17 cellular contexts compared by ENCODE assay signal in the genomic region with DNA sequence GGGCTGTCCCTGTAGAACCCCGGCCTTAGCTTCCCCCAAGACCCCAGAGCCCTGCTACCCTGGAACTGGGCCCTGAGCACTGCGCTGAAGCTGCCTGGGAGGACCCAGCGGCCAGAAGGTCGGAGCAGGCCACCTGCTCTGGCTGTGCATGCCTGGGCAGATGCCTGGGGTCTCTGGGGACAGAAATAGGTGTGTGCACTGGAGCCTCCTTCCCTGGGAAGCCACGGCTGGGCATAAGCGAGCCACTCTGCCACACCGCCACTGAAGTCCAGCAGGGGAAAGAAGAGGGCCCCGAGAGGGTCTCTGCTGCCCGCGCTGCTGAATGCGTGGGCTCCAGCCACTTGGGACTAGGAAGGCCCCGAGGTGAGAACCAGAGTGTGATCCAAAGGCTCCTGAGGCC. TPM values are rescaled to one million over a fixed set of nuclear protein-coding genes. Genes with fewer than 3 reads are reported as not detected.
DNase-seq lines count a peak whose midpoint lies in the region; TF ChIP-seq lines count a peak whose summit lies in the region.
"Had no signal": no experiment of that assay in that cellular context is flagged by ENCODE, and none has a peak within 500 bp of the region (broad histone marks: within the 10 kb centered on the region; RNA-seq: fewer than 3 reads in every experiment).

No MANE protein-coding gene starts in this region.

- H3K27me3 ChIP-seq in H7 (ENCODE audit: control insufficient read depth, insufficient read depth, low read length) (peaks cover 86% of the 10 kb centered on the region), Peyer's patch (peaks cover 0 to 55% of the 10 kb centered on the region in 2 donors)

- no peak overlapping the region for H3K27ac Mint-ChIP-seq in neural crest cell (ENCODE audit: unreplicated experiment)

- no peak for TF ChIP-seq POLR2A in Peyer's patch (IDR thresholded peaks at IDR 0.05)

- peak; percentile 16 for DNase-seq in AG08396 (ENCODE audit: low spot score)
- peak; percentile 60 for DNase-seq in H7
- DNase-seq in coronary artery (ENCODE audit: low spot score): peak; percentile 59
- DNase-seq in neural crest cell (ENCODE audit: low read depth, low spot score): no peak
- DNase-seq in NCI-H2107 (lab: John Stamatoyannopoulos, UW): no peak
- no peak for DNase-seq in H4 (ENCODE audit: low spot score)
- no peak for DNase-seq in NCI-H128 (lab: John Stamatoyannopoulos, UW; ENCODE audit: unreplicated experiment)
- no peak for DNase-seq in Peyer's patch
- DNase-seq: DMS79 treated with DMSO at 0.1 percent for 48 hours, HCEC 1CT, KG1, NCI-H1105 treated with DMSO at 0.1 percent for 48 hours, NCI-H1694 treated with DMSO at 0.1 percent for 48 hours, NCI-H510A treated with DMSO at 0.1 percent for 48 hours, OCI-M1 had no signal

- peaks cover 31% of the 10 kb centered on the region for H3K4me1 Mint-ChIP-seq in neural crest cell

- H3K27ac ChIP-seq in coronary artery (no peak overlapping the region), Peyer's patch (no peak overlapping the region)
- H3K27ac ChIP-seq: C4-2B had no signal

- H3K9me3 Mint-ChIP-seq in neural crest cell: no peaks in the 10 kb centered on the region

- TF ChIP-seq CTCF in coronary artery (IDR thresholded peaks at IDR 0.05): no peak
- no peak for TF ChIP-seq CTCF in neural crest cell (conservative IDR thresholded peaks at IDR 0.05)
- TF ChIP-seq CTCF in Peyer's patch (IDR thresholded peaks at IDR 0.05): no peak

- no peaks in the 10 kb centered on the region for H3K36me3 ChIP-seq in H7 (replicated peaks; ENCODE audit: control insufficient read depth, insufficient read depth, low read length)
- no peaks in the 10 kb centered on the region for H3K36me3 ChIP-seq in Peyer's patch

- H3K4me3 ChIP-seq in H7 (ENCODE audit: insufficient read depth, low read depth, low read length) (no peak overlapping the region), coronary artery (no peak overlapping the region), Peyer's patch (no peak overlapping the region)

- peaks cover 3% of the 10 kb centered on the region for H3K36me3 Mint-ChIP-seq in neural crest cell (ENCODE audit: low read depth)

- H3K4me3 Mint-ChIP-seq in neural crest cell: peak overlapping the region; percentile 67

- peaks cover 0 to 33% (median 0%) of the 10 kb centered on the region in 4 donors for H3K4me1 ChIP-seq in Peyer's patch

- no peaks in the 10 kb centered on the region for H3K9me3 ChIP-seq in Peyer's patch

- peaks cover 82% of the 10 kb centered on the region for H3K27me3 Mint-ChIP-seq in neural crest cell (ENCODE audit: low read depth)

RNA-seq across cellular contexts. Expression of gene GBX2, which starts 6.7 kb away (rescaled TPM):
- total RNA-seq in H7 (2014; rRNA removed; shearing (Covaris generic)): 24.4 and 27.3 TPM in 2 replicates
- 21.3 and 21.9 TPM in 2 replicates for total RNA-seq in neural crest cell
- 0.04 and 1.1 TPM in 2 replicates for total RNA-seq in H4 (2014; rRNA removed; shearing (Covaris generic))
- not detected for total RNA-seq in Peyer's patch
- total RNA-seq: A673 had no signal

Comparison
In these comparisons a context has a peak if more than half of its experiments do, and no peak if none do; other contexts are left out.
1. DNase-seq: peak in AG08396 (single experiment), H7 (single experiment) and coronary artery (single experiment); none in neural crest cell (single experiment), NCI-H2107 (single experiment), H4 (single experiment), NCI-H128 (single experiment) and Peyer's patch (0 of 3).
2. RNA of gene GBX2, which starts 6.7 kb away (total RNA-seq): 24.4 to 27.3 TPM in H7 and 21.3 to 21.9 TPM in neural crest cell; 0.04 to 1.1 TPM in H4 and not detected in Peyer's patch; every median in the first group is over 10 times any median in the second.